In genomic region chr3:8677258-8677657, GRCh38 we compare ENCODE assay signal across 15 cellular contexts. TPM values are rescaled to one million over a fixed set of nuclear protein-coding genes. Genes with fewer than 3 reads are reported as not detected.
"Had no signal": no experiment of that assay in that cellular context is flagged by ENCODE, and none has a peak within 500 bp of the region (broad histone marks: within the 10 kb centered on the region; RNA-seq: fewer than 3 reads in every experiment).

No MANE protein-coding gene starts in this region.

RNA-seq across cellular contexts. Expression of gene SSUH2, which starts 32.7 kb away (rescaled TPM):
- total RNA-seq: activated CD4-positive, alpha-beta memory T cell treated with anti-CD3 and anti-CD28 coated beads, Interleukin-2, amount 10 ng/mL, durations not matched to agents 7 days and 5 days; activated CD4-positive, alpha-beta T cell treated with anti-CD3 and anti-CD28 coated beads, Interleukin-2, amount 10 ng/mL, durations not matched to agents 7 days and 5 days; activated naive CD8-positive, alpha-beta T cell treated with anti-CD3 and anti-CD28 coated beads, Interleukin-2, amount 10 ng/mL, durations not matched to agents 7 days and 5 days; ascending aorta; T-helper 17 cell had no signal
- polyA plus RNA-seq: cardiac muscle cell had no signal

RNA-seq across cellular contexts. Expression of gene CAV3, which starts 56.3 kb away (rescaled TPM):
- total RNA-seq: activated CD4-positive, alpha-beta memory T cell treated with anti-CD3 and anti-CD28 coated beads, Interleukin-2, amount 10 ng/mL, durations not matched to agents 7 days and 5 days; activated CD4-positive, alpha-beta T cell treated with anti-CD3 and anti-CD28 coated beads for 36 hours; activated CD4-positive, alpha-beta T cell treated with anti-CD3 and anti-CD28 coated beads, Interleukin-2, amount 10 ng/mL, durations not matched to agents 7 days and 5 days; activated CD8-positive, alpha-beta memory T cell treated with anti-CD3 and anti-CD28 coated beads, Interleukin-2, amount 10 ng/mL, durations not matched to agents 7 days and 5 days; activated CD8-positive, alpha-beta T cell treated with anti-CD3 and anti-CD28 coated beads, Interleukin-2, amount 10 ng/mL, durations not matched to agents 7 days and 5 days; activated naive CD8-positive, alpha-beta T cell treated with anti-CD3 and anti-CD28 coated beads, Interleukin-2, amount 10 ng/mL, durations not matched to agents 7 days and 5 days; activated T-helper 2 cell treated with anti-CD3 and anti-CD28 coated beads, Interferon-gamma antibody, Interleukin-2, Interleukin-4, amounts not matched to agents 10 μg/mL and 5 μg/mL and 100 μg/mL, durations not matched to agents 14 hours and 24 hours and 36 hours; ascending aorta; bronchial epithelial cell; T-cell; T-helper 1 cell treated with Interleukin-12 subunit alpha and Interleukin-12 subunit beta and Interleukin-4 antibody, amounts not matched to agents 30 ng/mL and 1 ng/mL, for 36 hours; T-helper 17 cell; T-helper 2 cell treated with Interferon-gamma antibody and Interleukin-4, amounts not matched to agents 100 ng/mL and 5 ng/mL, for 36 hours; WTC11 had no signal
